In the genomic region with DNA sequence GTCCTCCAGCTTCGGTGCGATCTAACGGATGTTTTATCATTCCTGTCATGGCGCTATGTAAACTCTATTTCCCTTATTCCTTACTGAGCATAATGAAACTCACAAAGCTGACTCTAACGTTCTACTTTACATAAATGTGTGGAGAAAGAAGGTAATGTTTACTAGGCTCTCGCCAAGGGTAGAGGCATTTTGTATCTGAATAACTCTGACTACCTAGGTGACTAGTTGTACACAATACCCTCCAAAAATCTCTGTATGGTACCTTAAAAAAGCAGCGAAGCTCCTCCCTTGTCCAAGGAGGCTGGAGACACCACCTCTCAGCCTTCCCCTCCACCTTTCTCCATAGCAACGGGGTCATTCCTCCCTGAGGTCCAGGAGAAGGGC, we compare ENCODE assay signal across 8 cellular contexts. TPM values are rescaled to one million over a fixed set of nuclear protein-coding genes. Genes with fewer than 3 reads are reported as not detected.
DNase-seq lines count a peak whose midpoint lies in the region; TF ChIP-seq lines count a peak whose summit lies in the region.

No MANE protein-coding gene starts in this region.

- no peaks in the 10 kb centered on the region for H3K9me3 ChIP-seq in thyroid gland

- no peak for DNase-seq in activated CD4-positive, alpha-beta T cell treated with anti-CD3 and anti-CD28 coated beads, Interleukin-2, amount 10 ng/mL, durations not matched to agents 7 days and 5 days
- no peak for DNase-seq in activated CD4-positive, alpha-beta T cell treated with anti-CD3 and anti-CD28 coated beads for 48 hours
- DNase-seq in immature natural killer cell: no peak
- no peak for DNase-seq in thyroid gland
- DNase-seq in NCI-H2029 (lab: John Stamatoyannopoulos, UW): no peak
- DNase-seq in GM10266 (ENCODE audit: extremely low spot score): no peak
- DNase-seq in dermis blood vessel endothelial cell: no peak

- H3K27me3 Mint-ChIP-seq in activated CD4-positive, alpha-beta T cell treated with anti-CD3 and anti-CD28 coated beads, Interleukin-2, amount 10 ng/mL, durations not matched to agents 7 days and 5 days: no peaks in the 10 kb centered on the region
- H3K27me3 Mint-ChIP-seq in immature natural killer cell (ENCODE audit: low read depth in 3 of 3): peaks cover 3 to 13% (median 6%) of the 10 kb centered on the region in 3 donors

- H3K36me3 ChIP-seq in thyroid gland: no peaks in the 10 kb centered on the region

- TF ChIP-seq POLR2A in thyroid gland (IDR thresholded peaks at IDR 0.05): no peak

- CTCF ChIA-PET in activated CD4-positive, alpha-beta T cell treated with anti-CD3 and anti-CD28 coated beads, Interleukin-2, amount 10 ng/mL, durations not matched to agents 7 days and 5 days (lab: Charles Lee): no interaction called here

- H3K4me1 ChIP-seq in thyroid gland: peaks cover 6 to 9% of the 10 kb centered on the region in 2 donors

- peaks cover 21% of the 10 kb centered on the region for H3K4me1 Mint-ChIP-seq in activated CD4-positive, alpha-beta T cell treated with anti-CD3 and anti-CD28 coated beads, Interleukin-2, amount 10 ng/mL, durations not matched to agents 7 days and 5 days
- peaks cover 21 to 22% of the 10 kb centered on the region in 2 donors for H3K4me1 Mint-ChIP-seq in immature natural killer cell

- H3K4me3 Mint-ChIP-seq in activated CD4-positive, alpha-beta T cell treated with anti-CD3 and anti-CD28 coated beads, Interleukin-2, amount 10 ng/mL, durations not matched to agents 7 days and 5 days: peak overlapping the region; percentile 81
- peak overlapping the region; percentile 84 to 90 (median 89) for H3K4me3 Mint-ChIP-seq in immature natural killer cell

- POLR2A ChIA-PET in activated CD4-positive, alpha-beta T cell treated with anti-CD3 and anti-CD28 coated beads, Interleukin-2, amount 10 ng/mL, durations not matched to agents 7 days and 5 days (lab: Charles Lee): no interaction called here

- no peaks in the 10 kb centered on the region for H3K27me3 ChIP-seq in thyroid gland

- H3K27ac Mint-ChIP-seq in activated CD4-positive, alpha-beta T cell treated with anti-CD3 and anti-CD28 coated beads, Interleukin-2, amount 10 ng/mL, durations not matched to agents 7 days and 5 days: peak overlapping the region; percentile 85
- H3K27ac Mint-ChIP-seq in immature natural killer cell: peak overlapping the region in 4 of 6 donors; percentile 45 to 90 (median 86)

- H3K27ac ChIP-seq in VCaP (peak overlapping the region; percentile 72), thyroid gland (no peak overlapping the region)

- H3K36me3 Mint-ChIP-seq in activated CD4-positive, alpha-beta T cell treated with anti-CD3 and anti-CD28 coated beads, Interleukin-2, amount 10 ng/mL, durations not matched to agents 7 days and 5 days (ENCODE audit: low read depth): peaks cover 39% of the 10 kb centered on the region
- H3K36me3 Mint-ChIP-seq in immature natural killer cell: peaks cover 32 to 40% (median 36%) of the 10 kb centered on the region in 3 donors

- peaks cover 51% of the 10 kb centered on the region for H3K9me3 Mint-ChIP-seq in activated CD4-positive, alpha-beta T cell treated with anti-CD3 and anti-CD28 coated beads, Interleukin-2, amount 10 ng/mL, durations not matched to agents 7 days and 5 days
- H3K9me3 Mint-ChIP-seq in immature natural killer cell: peaks cover 6 to 42% (median 31%) of the 10 kb centered on the region in 6 donors

- TF ChIP-seq CTCF in VCaP (conservative IDR thresholded peaks at IDR 0.05) (no peak), thyroid gland (IDR thresholded peaks at IDR 0.05) (no peak), GM10266 (IDR thresholded peaks at IDR 0.05; ENCODE audit: control insufficient read depth, insufficient read depth, low read depth, missing control alignments) (no peak)

- intact Hi-C loops in thyroid gland (cut with DNase I): no loop called here

- H3K4me3 ChIP-seq in thyroid gland (replicated peaks in 1 of 3): peak overlapping the region in 2 of 3 donors; percentile 59 to 63

- WGBS in thyroid gland, 2 donors: 51 to 59% methylated on average over 8 of the region's 8 CpGs

RNA-seq across cellular contexts. Expression of gene ZNF530, which starts 0.3 kb away (rescaled TPM):
- total RNA-seq in activated CD4-positive, alpha-beta T cell treated with anti-CD3 and anti-CD28 coated beads, Interleukin-2, amount 10 ng/mL, durations not matched to agents 7 days and 5 days: 10 to 100 TPM; 10.3 to 12.1 TPM
- polyA plus RNA-seq in immature natural killer cell: 1 to 10 TPM; 2.9 to 8.0 (median 5.2) TPM
- total RNA-seq in thyroid gland (1 to 10 TPM; 1.9 to 4.8 (median 2.6) TPM), dermis blood vessel endothelial cell (2.7 and 4.5 TPM in 2 replicates)

RNA-seq across cellular contexts. Expression of gene ZNF134, which starts 14.7 kb away (rescaled TPM):
- total RNA-seq in activated CD4-positive, alpha-beta T cell treated with anti-CD3 and anti-CD28 coated beads, Interleukin-2, amount 10 ng/mL, durations not matched to agents 7 days and 5 days: 10 to 100 TPM; 13.7 to 15.4 TPM
- polyA plus RNA-seq in immature natural killer cell: 10 to 100 TPM; 12.8 to 13.9 (median 13.1) TPM
- total RNA-seq in thyroid gland (10 to 100 TPM; 32.6 to 45.5 (median 37.3) TPM), dermis blood vessel endothelial cell (17.6 and 24.0 TPM in 2 replicates)

RNA-seq across cellular contexts. Expression of gene ZIK1, which starts 15.4 kb away (rescaled TPM):
- 1 to 10 TPM; 8.2 to 8.4 TPM for total RNA-seq in activated CD4-positive, alpha-beta T cell treated with anti-CD3 and anti-CD28 coated beads, Interleukin-2, amount 10 ng/mL, durations not matched to agents 7 days and 5 days
- 1 to 10 TPM; 4.0 to 8.9 (median 5.5) TPM for polyA plus RNA-seq in immature natural killer cell
- total RNA-seq in thyroid gland (10 to 100 TPM in 3 of 4 donors, 1 to 10 TPM in 1; 8.9 to 19.7 (median 13.7) TPM), dermis blood vessel endothelial cell (5.3 and 6.1 TPM in 2 replicates)

RNA-seq across cellular contexts. Expression of gene ZNF416, which starts 20.7 kb away (rescaled TPM):
- total RNA-seq in activated CD4-positive, alpha-beta T cell treated with anti-CD3 and anti-CD28 coated beads, Interleukin-2, amount 10 ng/mL, durations not matched to agents 7 days and 5 days: 1 to 10 TPM; 7.2 to 7.8 TPM
- 1 to 10 TPM; 3.2 to 6.2 (median 4.1) TPM for polyA plus RNA-seq in immature natural killer cell
- 10 to 100 TPM in 1 of 4 donors, 1 to 10 TPM in 3; 5.2 to 10.9 (median 7.2) TPM for total RNA-seq in thyroid gland
- total RNA-seq in dermis blood vessel endothelial cell: 4.1 and 4.4 TPM in 2 replicates

RNA-seq across cellular contexts. Expression of gene ZNF211, which starts 33.6 kb away (rescaled TPM):
- total RNA-seq in activated CD4-positive, alpha-beta T cell treated with anti-CD3 and anti-CD28 coated beads, Interleukin-2, amount 10 ng/mL, durations not matched to agents 7 days and 5 days: 10 to 100 TPM; 16.5 to 17.9 TPM
- polyA plus RNA-seq in immature natural killer cell: 10 to 100 TPM; 10.2 to 26.4 (median 20.5) TPM
- total RNA-seq in thyroid gland: 10 to 100 TPM; 16.2 to 27.5 (median 21.8) TPM
- 9.9 and 11.2 TPM in 2 replicates for total RNA-seq in dermis blood vessel endothelial cell
